ENCODE assay signal across 31 cellular contexts in genomic region chrX:36336746-36337145, GRCh38.
"Had no signal": no experiment of that assay in that cellular context is flagged by ENCODE, and none has a peak within 500 bp of the region (broad histone marks: within the 10 kb centered on the region; RNA-seq: fewer than 3 reads in every experiment).

No MANE protein-coding gene starts in this region.

- H3K4me3 Mint-ChIP-seq: activated CD4-positive, alpha-beta memory T cell treated with anti-CD3 and anti-CD28 coated beads for 36 hours; activated CD4-positive, alpha-beta T cell treated with anti-CD3 and anti-CD28 coated beads for 36 hours; activated CD4-positive, alpha-beta T cell treated with anti-CD3 and anti-CD28 coated beads, Interleukin-2, amount 10 ng/mL, durations not matched to agents 24 days and 14 days; activated CD8-positive, alpha-beta memory T cell treated with anti-CD3 and anti-CD28 coated beads, Interleukin-2, amount 10 ng/mL, durations not matched to agents 7 days and 5 days; activated CD8-positive, alpha-beta T cell treated with anti-CD3 and anti-CD28 coated beads, Interleukin-2, amount 10 ng/mL, durations not matched to agents 7 days and 5 days; activated naive CD4-positive, alpha-beta T cell treated with anti-CD3 and anti-CD28 coated beads for 36 hours; activated naive CD4-positive, alpha-beta T cell treated with anti-CD3 and anti-CD28 coated beads, Interleukin-2, amount 50 U/mL, for 24 hours; activated naive CD8-positive, alpha-beta T cell treated with anti-CD3 and anti-CD28 coated beads for 36 hours; activated naive CD8-positive, alpha-beta T cell treated with anti-CD3 and anti-CD28 coated beads, Interleukin-2, amount 50 U/mL, for 24 hours; activated T-helper 1 cell treated with anti-CD3 and anti-CD28 coated beads, Interleukin-12 subunit alpha, Interleukin-12 subunit beta, Interleukin-2, Interleukin-4 antibody, amounts not matched to agents 30 ng/mL and 10 ng/mL and 1 ng/mL, durations not matched to agents 14 hours and 24 hours and 36 hours; effector memory CD8-positive, alpha-beta T cell had no signal

- H3K36me3 Mint-ChIP-seq: activated CD4-positive, alpha-beta memory T cell treated with anti-CD3 and anti-CD28 coated beads for 36 hours; activated CD8-positive, alpha-beta memory T cell treated with anti-CD3 and anti-CD28 coated beads, Interleukin-2, amount 10 ng/mL, durations not matched to agents 7 days and 5 days; activated naive CD4-positive, alpha-beta T cell treated with anti-CD3 and anti-CD28 coated beads, Interleukin-2, amount 50 U/mL, for 24 hours; activated naive CD8-positive, alpha-beta T cell treated with anti-CD3 and anti-CD28 coated beads for 36 hours had no signal

- H3K4me1 ChIP-seq: adrenal gland, body of pancreas, esophagus muscularis mucosa, gastroesophageal sphincter had no signal

- H3K4me3 ChIP-seq: adrenal gland, body of pancreas, esophagus muscularis mucosa, gastroesophageal sphincter had no signal

- H3K27ac Mint-ChIP-seq: activated CD4-positive, alpha-beta memory T cell treated with anti-CD3 and anti-CD28 coated beads for 36 hours; activated CD4-positive, alpha-beta T cell treated with anti-CD3 and anti-CD28 coated beads for 36 hours; activated CD4-positive, alpha-beta T cell treated with anti-CD3 and anti-CD28 coated beads, Interleukin-2, amount 10 ng/mL, durations not matched to agents 24 days and 14 days; activated CD8-positive, alpha-beta memory T cell treated with anti-CD3 and anti-CD28 coated beads, Interleukin-2, amount 10 ng/mL, durations not matched to agents 7 days and 5 days; activated CD8-positive, alpha-beta T cell treated with anti-CD3 and anti-CD28 coated beads, Interleukin-2, amount 10 ng/mL, durations not matched to agents 7 days and 5 days; activated naive CD4-positive, alpha-beta T cell treated with anti-CD3 and anti-CD28 coated beads for 36 hours; activated naive CD4-positive, alpha-beta T cell treated with anti-CD3 and anti-CD28 coated beads, Interleukin-2, amount 50 U/mL, for 24 hours; activated naive CD8-positive, alpha-beta T cell treated with anti-CD3 and anti-CD28 coated beads for 36 hours; activated naive CD8-positive, alpha-beta T cell treated with anti-CD3 and anti-CD28 coated beads, Interleukin-2, amount 50 U/mL, for 24 hours; activated T-helper 1 cell treated with anti-CD3 and anti-CD28 coated beads, Interleukin-12 subunit alpha, Interleukin-12 subunit beta, Interleukin-2, Interleukin-4 antibody, amounts not matched to agents 30 ng/mL and 10 ng/mL and 1 ng/mL, durations not matched to agents 14 hours and 24 hours and 36 hours; activated T-helper 2 cell treated with anti-CD3 and anti-CD28 coated beads, Interferon-gamma antibody, Interleukin-2, Interleukin-4, amounts not matched to agents 10 μg/mL and 5 μg/mL and 100 μg/mL, durations not matched to agents 14 hours and 24 hours and 36 hours; effector memory CD8-positive, alpha-beta T cell had no signal

- H3K9me3 ChIP-seq: adrenal gland, body of pancreas, esophagus muscularis mucosa, gastroesophageal sphincter had no signal

- ATAC-seq: activated CD4-positive, alpha-beta T cell treated with anti-CD3 and anti-CD28 coated beads for 36 hours; activated CD8-positive, alpha-beta memory T cell treated with anti-CD3 and anti-CD28 coated beads, Interleukin-2, amount 10 ng/mL, durations not matched to agents 7 days and 5 days; activated CD8-positive, alpha-beta T cell treated with anti-CD3 and anti-CD28 coated beads, Interleukin-2, amount 10 ng/mL, durations not matched to agents 7 days and 5 days; activated naive CD8-positive, alpha-beta T cell treated with anti-CD3 and anti-CD28 coated beads, Interleukin-2, amount 50 U/mL, for 24 hours; body of pancreas; effector memory CD8-positive, alpha-beta T cell; gastroesophageal sphincter had no signal

- H3K27ac ChIP-seq: adrenal gland, body of pancreas, esophagus muscularis mucosa, gastroesophageal sphincter had no signal

- H3K36me3 ChIP-seq: adrenal gland, esophagus muscularis mucosa, gastroesophageal sphincter had no signal

- DNase-seq: activated CD4-positive, alpha-beta memory T cell treated with anti-CD3 and anti-CD28 coated beads for 36 hours; activated CD4-positive, alpha-beta T cell treated with anti-CD3 and anti-CD28 coated beads for 36 hours; activated CD4-positive, alpha-beta T cell treated with anti-CD3 and anti-CD28 coated beads, Interleukin-2, amount 10 ng/mL, durations not matched to agents 24 days and 14 days; activated CD4-positive, CD25-positive, alpha-beta regulatory T cell; activated CD4-positive, CD25-positive, alpha-beta regulatory T cell treated with anti-CD3 and anti-CD28 coated beads, Interleukin-2, amount 50 U/mL, for 72 hours; activated CD8-positive, alpha-beta memory T cell treated with anti-CD3 and anti-CD28 coated beads, Interleukin-2, amount 10 ng/mL, durations not matched to agents 7 days and 5 days; activated CD8-positive, alpha-beta memory T cell treated with anti-CD3 and anti-CD28 coated beads, Interleukin-2, amount 50 U/mL, for 4 hours; activated CD8-positive, alpha-beta T cell treated with anti-CD3 and anti-CD28 coated beads, Interleukin-2, amount 10 ng/mL, durations not matched to agents 7 days and 5 days; activated effector memory CD4-positive, alpha-beta T cell treated with anti-CD3 and anti-CD28 coated beads, Interleukin-2, amount 50 U/mL, for 16 hours; activated naive CD4-positive, alpha-beta T cell treated with anti-CD3 and anti-CD28 coated beads for 36 hours; activated naive CD8-positive, alpha-beta T cell treated with anti-CD3 and anti-CD28 coated beads for 36 hours; activated naive CD8-positive, alpha-beta T cell treated with anti-CD3 and anti-CD28 coated beads, Interleukin-2, amount 50 U/mL, for 24 hours; activated T-cell treated with anti-CD3 and anti-CD28 coated beads, Interleukin-2, amount 50 U/mL, for 1 hour; activated T-cell treated with anti-CD3 and anti-CD28 coated beads, Interleukin-2, amount 50 U/mL, for 48 hours; adrenal gland; amygdala; aorta; body of pancreas; caudate nucleus; cortex of kidney; dermis blood vessel endothelial cell; effector CD4-positive, alpha-beta T cell; effector memory CD8-positive, alpha-beta T cell; erythroblast; foreskin melanocyte; T-helper 2 cell had no signal

- H3K4me1 Mint-ChIP-seq: activated CD4-positive, alpha-beta T cell treated with anti-CD3 and anti-CD28 coated beads for 36 hours; activated CD4-positive, alpha-beta T cell treated with anti-CD3 and anti-CD28 coated beads, Interleukin-2, amount 10 ng/mL, durations not matched to agents 24 days and 14 days; activated CD8-positive, alpha-beta memory T cell treated with anti-CD3 and anti-CD28 coated beads, Interleukin-2, amount 10 ng/mL, durations not matched to agents 7 days and 5 days; activated naive CD4-positive, alpha-beta T cell treated with anti-CD3 and anti-CD28 coated beads, Interleukin-2, amount 50 U/mL, for 24 hours; activated naive CD8-positive, alpha-beta T cell treated with anti-CD3 and anti-CD28 coated beads for 36 hours; activated naive CD8-positive, alpha-beta T cell treated with anti-CD3 and anti-CD28 coated beads, Interleukin-2, amount 50 U/mL, for 24 hours had no signal

- H3K27me3 Mint-ChIP-seq: activated CD4-positive, alpha-beta memory T cell treated with anti-CD3 and anti-CD28 coated beads for 36 hours; activated CD4-positive, alpha-beta T cell treated with anti-CD3 and anti-CD28 coated beads for 36 hours; activated CD4-positive, alpha-beta T cell treated with anti-CD3 and anti-CD28 coated beads, Interleukin-2, amount 10 ng/mL, durations not matched to agents 24 days and 14 days; activated CD8-positive, alpha-beta memory T cell treated with anti-CD3 and anti-CD28 coated beads, Interleukin-2, amount 10 ng/mL, durations not matched to agents 7 days and 5 days; activated naive CD4-positive, alpha-beta T cell treated with anti-CD3 and anti-CD28 coated beads, Interleukin-2, amount 50 U/mL, for 24 hours; activated naive CD8-positive, alpha-beta T cell treated with anti-CD3 and anti-CD28 coated beads for 36 hours; activated naive CD8-positive, alpha-beta T cell treated with anti-CD3 and anti-CD28 coated beads, Interleukin-2, amount 50 U/mL, for 24 hours; effector memory CD8-positive, alpha-beta T cell had no signal

- H3K27me3 ChIP-seq: adrenal gland, body of pancreas, esophagus muscularis mucosa, gastroesophageal sphincter had no signal

- H3K9me3 Mint-ChIP-seq: activated CD4-positive, alpha-beta memory T cell treated with anti-CD3 and anti-CD28 coated beads for 36 hours; activated naive CD4-positive, alpha-beta T cell treated with anti-CD3 and anti-CD28 coated beads, Interleukin-2, amount 50 U/mL, for 24 hours; activated naive CD8-positive, alpha-beta T cell treated with anti-CD3 and anti-CD28 coated beads, Interleukin-2, amount 50 U/mL, for 24 hours; activated T-helper 1 cell treated with anti-CD3 and anti-CD28 coated beads, Interleukin-12 subunit alpha, Interleukin-12 subunit beta, Interleukin-2, Interleukin-4 antibody, amounts not matched to agents 30 ng/mL and 10 ng/mL and 1 ng/mL, durations not matched to agents 14 hours and 24 hours and 36 hours had no signal
